Comparison of ENCODE assay signal across 31 cellular contexts in genomic region chr4:185780472-185780871, GRCh38. TPM values are rescaled to one million over a fixed set of nuclear protein-coding genes. Genes with fewer than 3 reads are reported as not detected.
"Had no signal": no experiment of that assay in that cellular context is flagged by ENCODE, and none has a peak within 500 bp of the region (broad histone marks: within the 10 kb centered on the region; RNA-seq: fewer than 3 reads in every experiment).

No MANE protein-coding gene starts in this region.

- H3K9me3 ChIP-seq: lower lobe of right lung, upper lobe of left lung, vagina had no signal

- H3K27ac ChIP-seq: lower lobe of right lung, upper lobe of left lung, vagina had no signal

- ATAC-seq: lower lobe of right lung; natural killer cell; stimulated activated memory B cell treated with anti-CD40 and anti-IgM and Interleukin-4, amounts not matched to agents 10 μg/mL and 1 μg/mL and 100 μg/mL, for 72 hours; stimulated activated naive CD8-positive, alpha-beta T cell treated with anti-CD3 and anti-CD28 coated beads, Interleukin-15, amount 100 ng/mL, for 72 hours; T-helper 17 cell; WTC11 had no signal

- H3K27me3 Mint-ChIP-seq: activated CD4-positive, alpha-beta memory T cell treated with anti-CD3 and anti-CD28 coated beads, Interleukin-2, amount 10 ng/mL, durations not matched to agents 7 days and 5 days; activated CD4-positive, alpha-beta T cell treated with anti-CD3 and anti-CD28 coated beads, Interleukin-2, amount 10 ng/mL, durations not matched to agents 7 days and 5 days; activated naive CD4-positive, alpha-beta T cell treated with anti-CD3 and anti-CD28 coated beads, Interleukin-2, amount 10 ng/mL, durations not matched to agents 7 days and 5 days; activated naive CD8-positive, alpha-beta T cell treated with anti-CD3 and anti-CD28 coated beads, Interleukin-2, amount 10 ng/mL, durations not matched to agents 7 days and 5 days; progenitor cell of endocrine pancreas had no signal

- FAIRE-seq: bronchial epithelial cell, colon, endometrium, frontal cortex, keratinocyte had no signal

- H3K36me3 ChIP-seq: lower lobe of right lung, upper lobe of left lung, vagina had no signal

- H3K27ac Mint-ChIP-seq: activated CD4-positive, alpha-beta memory T cell treated with anti-CD3 and anti-CD28 coated beads, Interleukin-2, amount 10 ng/mL, durations not matched to agents 7 days and 5 days; activated CD4-positive, alpha-beta T cell treated with anti-CD3 and anti-CD28 coated beads, Interleukin-2, amount 10 ng/mL, durations not matched to agents 7 days and 5 days; activated naive CD4-positive, alpha-beta T cell treated with anti-CD3 and anti-CD28 coated beads, Interleukin-2, amount 10 ng/mL, durations not matched to agents 7 days and 5 days; activated naive CD8-positive, alpha-beta T cell treated with anti-CD3 and anti-CD28 coated beads, Interleukin-2, amount 10 ng/mL, durations not matched to agents 7 days and 5 days; activated T-cell treated with anti-CD3 and anti-CD28 coated beads, Interleukin-2, amount 50 U/mL, for 24 hours; natural killer cell; progenitor cell of endocrine pancreas; stimulated activated memory B cell treated with anti-CD40 and anti-IgM and Interleukin-4, amounts not matched to agents 10 μg/mL and 1 μg/mL and 100 μg/mL, for 72 hours; stimulated activated naive CD8-positive, alpha-beta T cell treated with anti-CD3 and anti-CD28 coated beads, Interleukin-15, amount 100 ng/mL, for 72 hours; T-helper 17 cell; WTC11 had no signal

- H3K9me3 Mint-ChIP-seq: activated CD4-positive, alpha-beta memory T cell treated with anti-CD3 and anti-CD28 coated beads, Interleukin-2, amount 10 ng/mL, durations not matched to agents 7 days and 5 days; activated CD4-positive, alpha-beta T cell treated with anti-CD3 and anti-CD28 coated beads, Interleukin-2, amount 10 ng/mL, durations not matched to agents 7 days and 5 days; activated naive CD4-positive, alpha-beta T cell treated with anti-CD3 and anti-CD28 coated beads, Interleukin-2, amount 10 ng/mL, durations not matched to agents 7 days and 5 days; activated T-cell treated with anti-CD3 and anti-CD28 coated beads, Interleukin-2, amount 50 U/mL, for 24 hours; natural killer cell; stimulated activated naive CD8-positive, alpha-beta T cell treated with anti-CD3 and anti-CD28 coated beads, Interleukin-15, amount 100 ng/mL, for 72 hours had no signal

- H3K27me3 ChIP-seq: upper lobe of left lung, vagina had no signal

- H3K4me1 Mint-ChIP-seq: activated CD4-positive, alpha-beta memory T cell treated with anti-CD3 and anti-CD28 coated beads, Interleukin-2, amount 10 ng/mL, durations not matched to agents 7 days and 5 days; activated CD4-positive, alpha-beta T cell treated with anti-CD3 and anti-CD28 coated beads, Interleukin-2, amount 10 ng/mL, durations not matched to agents 7 days and 5 days; activated naive CD4-positive, alpha-beta T cell treated with anti-CD3 and anti-CD28 coated beads, Interleukin-2, amount 10 ng/mL, durations not matched to agents 7 days and 5 days; activated naive CD8-positive, alpha-beta T cell treated with anti-CD3 and anti-CD28 coated beads, Interleukin-2, amount 10 ng/mL, durations not matched to agents 7 days and 5 days; natural killer cell; stimulated activated memory B cell treated with anti-CD40 and anti-IgM and Interleukin-4, amounts not matched to agents 10 μg/mL and 1 μg/mL and 100 μg/mL, for 72 hours; stimulated activated naive CD8-positive, alpha-beta T cell treated with anti-CD3 and anti-CD28 coated beads, Interleukin-15, amount 100 ng/mL, for 72 hours; T-helper 17 cell had no signal

- H3K4me3 ChIP-seq: lower lobe of right lung, smooth muscle cell, upper lobe of left lung, vagina had no signal

- H3K36me3 Mint-ChIP-seq: activated naive CD4-positive, alpha-beta T cell treated with anti-CD3 and anti-CD28 coated beads, Interleukin-2, amount 10 ng/mL, durations not matched to agents 7 days and 5 days; activated naive CD8-positive, alpha-beta T cell treated with anti-CD3 and anti-CD28 coated beads, Interleukin-2, amount 10 ng/mL, durations not matched to agents 7 days and 5 days; natural killer cell; stimulated activated memory B cell treated with anti-CD40 and anti-IgM and Interleukin-4, amounts not matched to agents 10 μg/mL and 1 μg/mL and 100 μg/mL, for 72 hours; WTC11 had no signal

- H3K4me3 Mint-ChIP-seq: activated CD4-positive, alpha-beta memory T cell treated with anti-CD3 and anti-CD28 coated beads, Interleukin-2, amount 10 ng/mL, durations not matched to agents 7 days and 5 days; activated CD4-positive, alpha-beta T cell treated with anti-CD3 and anti-CD28 coated beads, Interleukin-2, amount 10 ng/mL, durations not matched to agents 7 days and 5 days; activated naive CD4-positive, alpha-beta T cell treated with anti-CD3 and anti-CD28 coated beads, Interleukin-2, amount 10 ng/mL, durations not matched to agents 7 days and 5 days; activated naive CD8-positive, alpha-beta T cell treated with anti-CD3 and anti-CD28 coated beads, Interleukin-2, amount 10 ng/mL, durations not matched to agents 7 days and 5 days; activated T-cell treated with anti-CD3 and anti-CD28 coated beads, Interleukin-2, amount 50 U/mL, for 24 hours; natural killer cell; stimulated activated memory B cell treated with anti-CD40 and anti-IgM and Interleukin-4, amounts not matched to agents 10 μg/mL and 1 μg/mL and 100 μg/mL, for 72 hours; stimulated activated naive CD8-positive, alpha-beta T cell treated with anti-CD3 and anti-CD28 coated beads, Interleukin-15, amount 100 ng/mL, for 72 hours; T-helper 17 cell; WTC11 had no signal

- H3K4me2 ChIP-seq: smooth muscle cell had no signal

- DNase-seq: activated CD4-positive, alpha-beta memory T cell treated with anti-CD3 and anti-CD28 coated beads, Interleukin-2, amount 10 ng/mL, durations not matched to agents 7 days and 5 days; activated CD4-positive, alpha-beta T cell treated with anti-CD3 and anti-CD28 coated beads for 1 hour; activated CD4-positive, alpha-beta T cell treated with anti-CD3 and anti-CD28 coated beads, Interleukin-2, amount 10 ng/mL, durations not matched to agents 7 days and 5 days; activated CD8-positive, alpha-beta memory T cell treated with anti-CD3 and anti-CD28 coated beads, Interleukin-2, amount 50 U/mL, for 48 hours; activated gamma-delta T cell; activated naive CD4-positive, alpha-beta T cell treated with anti-CD3 and anti-CD28 coated beads, Interleukin-2, amount 10 ng/mL, durations not matched to agents 7 days and 5 days; activated naive CD8-positive, alpha-beta T cell treated with anti-CD3 and anti-CD28 coated beads, Interleukin-2, amount 10 ng/mL, durations not matched to agents 7 days and 5 days; activated T-cell treated with anti-CD3 and anti-CD28 coated beads, Interleukin-2, amount 50 U/mL, for 24 hours; dermis blood vessel endothelial cell; effector CD4-positive, alpha-beta T cell; lower lobe of right lung; mesenchymal stem cell; natural killer cell; stimulated activated CD4-positive, alpha-beta T cell treated with anti-CD3 and anti-CD28 coated beads, Interleukin-1b, Interleukin-23, amount 100 ng/mL, for 48 hours; stimulated activated CD4-positive, alpha-beta T cell treated with anti-CD3 and anti-CD28 coated beads, Interleukin-4, amount 100 ng/mL, for 4 hours; stimulated activated CD8-positive, alpha-beta memory T cell treated with anti-CD3 and anti-CD28 coated beads, Interleukin-4, amount 100 ng/mL, for 48 hours; stimulated activated naive CD8-positive, alpha-beta T cell treated with anti-CD3 and anti-CD28 coated beads, Interleukin-15, amount 100 ng/mL, for 72 hours; substantia nigra; T-helper 17 cell; T1000; upper lobe of left lung had no signal

RNA-seq across cellular contexts. Expression of gene SORBS2, which starts 31.5 kb away (rescaled TPM):
- total RNA-seq: activated CD4-positive, alpha-beta memory T cell treated with anti-CD3 and anti-CD28 coated beads, Interleukin-2, amount 10 ng/mL, durations not matched to agents 7 days and 5 days; activated CD4-positive, alpha-beta T cell treated with anti-CD3 and anti-CD28 coated beads, Interleukin-2, amount 10 ng/mL, durations not matched to agents 7 days and 5 days; activated naive CD8-positive, alpha-beta T cell treated with anti-CD3 and anti-CD28 coated beads, Interleukin-2, amount 10 ng/mL, durations not matched to agents 7 days and 5 days had no signal
